Comparison of ENCODE assay signal across 1 cellular context in the genomic region with DNA sequence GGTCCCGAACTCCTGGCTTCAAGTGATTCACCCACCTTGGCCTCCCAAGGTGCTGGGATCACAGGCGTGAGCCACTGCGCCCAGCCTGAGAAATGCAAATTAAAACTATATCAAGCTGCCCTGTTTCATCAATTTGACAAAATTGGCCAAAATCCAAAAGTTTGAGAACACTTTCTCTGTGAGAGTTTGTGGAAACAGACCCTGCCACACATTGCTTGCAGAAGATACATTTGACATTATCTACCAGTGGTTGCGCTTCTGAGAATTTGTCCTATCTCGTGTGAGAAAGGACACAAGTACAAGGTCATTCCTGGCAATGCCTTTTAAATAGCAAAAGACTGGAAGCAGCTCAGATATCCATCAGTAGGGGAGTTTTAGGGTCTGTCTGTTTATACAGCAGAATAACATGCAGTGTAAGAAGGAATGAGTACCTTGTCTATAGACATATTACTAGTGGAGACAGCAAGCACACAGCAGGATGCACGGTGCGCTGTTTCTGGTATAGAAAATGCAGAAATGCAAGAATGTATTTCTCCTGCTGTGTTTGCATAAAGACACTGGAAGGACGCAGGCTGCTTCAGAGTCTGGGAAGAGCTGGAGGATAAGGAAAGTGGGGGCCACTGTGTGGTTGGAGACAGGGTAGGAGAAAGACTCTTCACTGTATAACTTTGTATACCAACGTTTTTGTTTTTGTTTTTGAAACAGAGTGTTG.
TF ChIP-seq lines count a peak whose summit lies in the region.

No MANE protein-coding gene starts in this region.

TF ChIP-seq in SK-N-SH, 30 proteins besides CTCF, POLR2A, EP300 and RAD21 (continued from another document):
- no peak for TF ChIP-seq PBX3 (IDR thresholded peaks at IDR 0.05)
- TF ChIP-seq TEAD4 (IDR thresholded peaks at IDR 0.05; ENCODE audit: borderline replicate concordance, insufficient read depth), result no peak
